ENCODE assay signal across 19 cellular contexts in genomic region chr17:31595076-31595475, GRCh38.
A peak's percentile ranks its signal among the peaks of the same experiment; 100 is the strongest.
DNase-seq lines count a peak whose midpoint lies in the region; ATAC-seq, FAIRE-seq and TF ChIP-seq lines count a peak whose summit lies in the region.
"Had no signal": no experiment of that assay in that cellular context is flagged by ENCODE, and none has a peak within 500 bp of the region (broad histone marks: within the 10 kb centered on the region; RNA-seq: fewer than 3 reads in every experiment).

No MANE protein-coding gene starts in this region.

- H3K79me2 ChIP-seq in SK-N-SH (ENCODE audit: insufficient read depth) (no peaks in the 10 kb centered on the region), keratinocyte (ENCODE audit: control insufficient read depth, insufficient read depth, low read length) (no peaks in the 10 kb centered on the region)

- peaks cover 34% of the 10 kb centered on the region for H3F3A ChIP-seq in SK-N-SH (replicated peaks; ENCODE audit: insufficient read depth)

- in situ Hi-C loops in brain microvascular endothelial cell (cut with HindIII; ENCODE audit: low pct_ligation_motif_present, low sequenced_read_pairs): no loop called here

- TF ChIP-seq CTCF in SK-N-SH (IDR thresholded peaks at IDR 0.05) (no peak), brain microvascular endothelial cell (IDR thresholded peaks at IDR 0.05; ENCODE audit: low read depth, low read length, missing control alignments) (no peak), keratinocyte (optimal IDR thresholded peaks at IDR 0.05 in 1 of 3, IDR thresholded peaks at IDR 0.05 in 1 of 3, conservative IDR thresholded peaks at IDR 0.05 in 1 of 3; ENCODE audit: extremely low read depth in 1 of 3, insufficient read depth in 2 of 3, low read length in 3 of 3) (no peak), upper lobe of right lung (IDR thresholded peaks at IDR 0.05) (no peak), ovary (IDR thresholded peaks at IDR 0.05) (no peak)

- no peaks in the 10 kb centered on the region for H3K9me1 ChIP-seq in keratinocyte (ENCODE audit: control insufficient read depth, extremely low read depth, insufficient read depth, low read length)

- dilution Hi-C loops in keratinocyte (cut with MboI; ENCODE audit: extremely low pct_ligation_motif_present, low sequenced_read_pairs): loop anchor here (25.0 kb wide), 1 partner anchor 92 kb away; no protein-coding TSS in a partner anchor

- H3K9ac ChIP-seq in SK-N-SH (0 out of 2 replicates have a peak overlapping the region, but pooled peaks have one; percentile 48), keratinocyte (ENCODE audit: control insufficient read depth, extremely low read depth, insufficient read depth, low read length) (peak overlapping the region; percentile 68)

- H3K4me1 ChIP-seq in SK-N-SH (ENCODE audit: control insufficient read depth in 1 of 2, insufficient read depth in 2 of 2, low read depth in 1 of 2, low read length in 1 of 2): peaks cover 8 to 43% of the 10 kb centered on the region in 2 experiments; a peak in 3 of 4 replicates
- peaks cover 42% of the 10 kb centered on the region for H3K4me1 ChIP-seq in keratinocyte (ENCODE audit: control insufficient read depth, extremely low read depth, insufficient read depth, low read length)
- H3K4me1 ChIP-seq in upper lobe of right lung: peaks cover 8% of the 10 kb centered on the region
- H3K4me1 ChIP-seq in ovary (ENCODE audit: insufficient read depth): no peaks in the 10 kb centered on the region
- no peaks in the 10 kb centered on the region for H3K4me1 ChIP-seq in effector memory CD4-positive, alpha-beta T cell (ENCODE audit: control insufficient read depth, insufficient read depth, low read length, poor library complexity, severe bottlenecking)

- POLR2A ChIA-PET in SK-N-SH (lab: Yijun Ruan, JAX): no interaction called here

- H3K4me2 ChIP-seq in SK-N-SH: no peak overlapping the region; the same call in 1 of the 2 replicates
- peak overlapping the region; percentile 17 for H3K4me2 ChIP-seq in keratinocyte (ENCODE audit: control insufficient read depth, extremely low read depth, insufficient read depth, low read depth, low read length)

- ATAC-seq in SK-N-SH treated with all-trans-retinoic acid at 6 μM for 48 hours (no peak), upper lobe of right lung (no peak)
- ATAC-seq: activated CD8-positive, alpha-beta T cell treated with anti-CD3 and anti-CD28 coated beads for 36 hours; CD8-positive, alpha-beta T cell; left colon; natural killer cell had no signal

- 70% methylated on average over 2 of the region's 2 CpGs for WGBS in SK-N-SH (ENCODE audit: low lambda C conversion rate)
- WGBS in ovary, 3 donors: 74 to 80% (median 77%) methylated on average over 2 of the region's 2 CpGs

- H3K27me3 ChIP-seq in SK-N-SH (ENCODE audit: insufficient read depth): no peaks in the 10 kb centered on the region
- no peaks in the 10 kb centered on the region for H3K27me3 ChIP-seq in brain microvascular endothelial cell (replicated peaks)
- H3K27me3 ChIP-seq in keratinocyte (ENCODE audit: control insufficient read depth, extremely low read depth, insufficient read depth, low read length): no peaks in the 10 kb centered on the region
- H3K27me3 ChIP-seq in upper lobe of right lung: no peaks in the 10 kb centered on the region
- H3K27me3 ChIP-seq in ovary: no peaks in the 10 kb centered on the region
- no peaks in the 10 kb centered on the region for H3K27me3 ChIP-seq in effector memory CD4-positive, alpha-beta T cell (replicated peaks; ENCODE audit: control insufficient read depth, insufficient read depth, low read length, poor library complexity, severe bottlenecking)
- H3K27me3 ChIP-seq: upper lobe of left lung had no signal

- CTCF ChIA-PET in SK-N-SH (lab: Yijun Ruan, JAX): interaction anchor here (1.5 kb wide), 1 partner anchor 36 kb away, joined by 3 read pairs; no protein-coding TSS in a partner anchor

- H3K27ac ChIP-seq in SK-N-SH (ENCODE audit: low read depth in 2 of 2, low read length in 1 of 2) (peak overlapping the region; percentile 83 to 93; a peak in 3 of 4 replicates), brain microvascular endothelial cell (peak overlapping the region; percentile 71), keratinocyte (ENCODE audit: control insufficient read depth, insufficient read depth, low read length) (no peak overlapping the region), upper lobe of right lung (no peak overlapping the region), ovary (no peak overlapping the region)
- no peak overlapping the region for H3K27ac ChIP-seq in effector memory CD4-positive, alpha-beta T cell (ENCODE audit: insufficient read depth, low read length, poor library complexity, severe bottlenecking)
- H3K27ac ChIP-seq: 22Rv1 had no signal

- H3K4me3 ChIP-seq in SK-N-SH (ENCODE audit: low read depth in 2 of 2, low read length in 1 of 2): no peak overlapping the region
- H3K4me3 ChIP-seq in brain microvascular endothelial cell (ENCODE audit: low read depth, low read length): no peak overlapping the region
- no peak overlapping the region for H3K4me3 ChIP-seq in keratinocyte (ENCODE audit: control insufficient read depth in 2 of 3, extremely low read depth in 1 of 3, insufficient read depth in 2 of 3, low read depth in 1 of 3, low read length in 3 of 3)
- H3K4me3 ChIP-seq in upper lobe of right lung: no peak overlapping the region
- H3K4me3 ChIP-seq in ovary: no peak overlapping the region
- H3K4me3 ChIP-seq in effector memory CD4-positive, alpha-beta T cell (ENCODE audit: insufficient read depth, low read depth, low read length, poor library complexity, severe bottlenecking): no peak overlapping the region
- H3K4me3 ChIP-seq: upper lobe of left lung had no signal

- no peaks in the 10 kb centered on the region for H3K9me2 ChIP-seq in SK-N-SH

- H2AFZ ChIP-seq in SK-N-SH (ENCODE audit: low read depth) (no peak overlapping the region), keratinocyte (ENCODE audit: control insufficient read depth, low read length) (no peak overlapping the region)

- H3K36me3 ChIP-seq in SK-N-SH (replicated peaks in 1 of 2; ENCODE audit: control insufficient read depth in 1 of 2, insufficient read depth in 2 of 2, low read length in 1 of 2) (peaks cover 0 to 7% of the 10 kb centered on the region in 2 experiments), brain microvascular endothelial cell (replicated peaks) (peaks cover 13% of the 10 kb centered on the region), keratinocyte (ENCODE audit: control insufficient read depth in 2 of 2, extremely low read depth in 1 of 2, insufficient read depth in 2 of 2, low read length in 2 of 2) (no peaks in the 10 kb centered on the region), upper lobe of right lung (no peaks in the 10 kb centered on the region), ovary (no peaks in the 10 kb centered on the region)
- no peaks in the 10 kb centered on the region for H3K36me3 ChIP-seq in effector memory CD4-positive, alpha-beta T cell (ENCODE audit: control insufficient read depth, insufficient read depth, low read length)
- H3K36me3 ChIP-seq: upper lobe of left lung had no signal

- no peak for DNase-seq in SK-N-SH
- DNase-seq in brain microvascular endothelial cell: no peak
- DNase-seq in keratinocyte (ENCODE audit: low read depth, low spot score): no peak
- peak; percentile 21 for DNase-seq in upper lobe of right lung
- no peak for DNase-seq in frontal cortex (ENCODE audit: low spot score in 2 of 2)
- no peak for DNase-seq in ovary
- no peak for DNase-seq in effector memory CD4-positive, alpha-beta T cell
- DNase-seq: activated CD8-positive, alpha-beta T cell treated with anti-CD3 and anti-CD28 coated beads for 36 hours; activated effector memory CD4-positive, alpha-beta T cell treated with Interleukin-2 at 50 U/mL for 16 hours; CD8-positive, alpha-beta T cell; left colon; natural killer cell; NK-92 treated with Interleukin-12 subunit alpha and Interleukin-12 subunit beta, amount 100 ng/mL, for 24 hours; SIG-M5; upper lobe of left lung had no signal

- no peak for TF ChIP-seq RAD21 in SK-N-SH (IDR thresholded peaks at IDR 0.05; ENCODE audit: low read length)

- intact Hi-C loops in upper lobe of right lung (cut with DNase I) (no loop called here), ovary (cut with DNase I) (no loop called here)

- H4K20me1 ChIP-seq in SK-N-SH (ENCODE audit: insufficient read depth): no peaks in the 10 kb centered on the region
- H4K20me1 ChIP-seq in keratinocyte (ENCODE audit: control insufficient read depth, extremely low read depth, insufficient read depth, low read length): no peaks in the 10 kb centered on the region

- TF ChIP-seq POLR2A in ovary (IDR thresholded peaks at IDR 0.05): no peak

- TF ChIP-seq EP300 in SK-N-SH (IDR thresholded peaks at IDR 0.05; ENCODE audit: borderline replicate concordance in 1 of 2, low read depth in 1 of 2, low read length in 1 of 2): 0 out of 4 replicates have a peak, but pooled peaks of 1 of the 2 experiments have one; percentile 10
- TF ChIP-seq EP300 in ovary (IDR thresholded peaks at IDR 0.05): no peak

- H3K9me3 ChIP-seq in SK-N-SH: no peaks in the 10 kb centered on the region
- H3K9me3 ChIP-seq in keratinocyte (ENCODE audit: control insufficient read depth, low read depth, low read length): no peaks in the 10 kb centered on the region
- H3K9me3 ChIP-seq in upper lobe of right lung: no peaks in the 10 kb centered on the region
- no peaks in the 10 kb centered on the region for H3K9me3 ChIP-seq in ovary
- no peaks in the 10 kb centered on the region for H3K9me3 ChIP-seq in effector memory CD4-positive, alpha-beta T cell (ENCODE audit: control insufficient read depth, low read length)
- H3K9me3 ChIP-seq: upper lobe of left lung had no signal

- peak; percentile 80 for FAIRE-seq in keratinocyte (lab: Jason Lieb, UNC)
- FAIRE-seq in frontal cortex (lab: Jason Lieb, UNC): no peak
- FAIRE-seq: G401.6, GM19239 had no signal

TF ChIP-seq in SK-N-SH, 30 proteins besides CTCF, POLR2A, EP300 and RAD21:
- TF ChIP-seq MXI1 (IDR thresholded peaks at IDR 0.05; ENCODE audit: low read depth, low read length): no peak
- peak; percentile 36; the same call in 1 of the 2 replicates for TF ChIP-seq TCF12 (IDR thresholded peaks at IDR 0.05)

TF ChIP-seq in SK-N-SH treated with all-trans-retinoic acid at 6 μM for 48 hours, 23 proteins besides CTCF, POLR2A, EP300 and RAD21 (continues in another document):
- TF ChIP-seq ZFP3 (CRISPR knock-in tag; IDR thresholded peaks at IDR 0.05) (no peak), ESRRG (CRISPR knock-in tag; IDR thresholded peaks at IDR 0.05) (no peak), GLIS3 (CRISPR knock-in tag; IDR thresholded peaks at IDR 0.05) (no peak)

Comparison
In these comparisons a context has a peak if more than half of its experiments do, and no peak if none do; other contexts are left out.
1. H3K27ac ChIP-seq: peak in SK-N-SH (2 of 2) and brain microvascular endothelial cell (single experiment); none in keratinocyte (single experiment), upper lobe of right lung (single experiment), ovary (0 of 2) and effector memory CD4-positive, alpha-beta T cell (single experiment).